8 cellular contexts compared by ENCODE assay signal in the genomic region with DNA sequence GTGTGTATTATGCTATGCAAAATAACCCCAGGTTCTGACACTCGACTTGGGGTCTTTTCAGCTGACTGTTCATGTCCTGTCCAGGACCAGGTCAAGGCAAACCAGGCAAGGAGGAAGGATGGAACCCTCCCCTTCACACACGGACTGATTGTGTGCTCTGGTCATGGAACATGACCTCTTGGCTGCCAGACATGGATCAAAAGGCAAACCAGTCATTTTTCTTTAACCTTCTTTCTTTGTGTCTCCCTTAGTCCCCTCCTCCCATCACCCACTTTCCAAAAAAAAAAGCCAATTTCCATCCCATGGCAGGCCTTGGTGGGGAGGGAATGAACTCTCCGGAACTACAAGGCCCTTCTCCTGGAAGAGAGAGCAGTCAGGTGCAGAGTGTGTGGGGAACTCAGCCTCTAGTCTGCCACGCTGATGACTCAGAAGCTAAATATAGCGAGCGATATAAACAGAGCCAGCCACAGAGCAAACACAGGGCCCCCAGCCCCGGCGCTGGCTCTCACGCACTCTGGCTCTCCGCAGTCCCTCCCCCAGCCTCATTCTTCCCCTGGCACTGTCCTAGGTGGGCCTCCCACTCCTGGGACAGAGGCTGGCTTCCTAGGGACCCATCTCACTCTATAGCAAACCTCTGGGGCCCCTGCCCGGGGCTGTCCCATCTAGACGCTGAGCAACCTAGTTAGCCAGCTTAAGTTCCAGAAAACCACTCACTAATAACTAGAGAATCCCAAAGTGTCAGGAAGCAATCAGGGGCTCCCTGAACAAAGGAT. TPM values are rescaled to one million over a fixed set of nuclear protein-coding genes. Genes with fewer than 3 reads are reported as not detected.
DNase-seq lines count a peak whose midpoint lies in the region; ATAC-seq and TF ChIP-seq lines count a peak whose summit lies in the region.

No MANE protein-coding gene starts in this region.

- no peaks in the 10 kb centered on the region for H3K36me3 ChIP-seq in right lobe of liver

- peaks cover 6 to 59% (median 32%) of the 10 kb centered on the region in 4 donors for H3K4me1 ChIP-seq in right lobe of liver

- ATAC-seq in GM19043 (IDR thresholded peaks at IDR 0.05; ENCODE audit: low read depth, unreplicated experiment): peak; percentile 80
- peak; percentile 80 for ATAC-seq in HG03159 (IDR thresholded peaks at IDR 0.05; ENCODE audit: unreplicated experiment)
- peak; percentile 60 to 80 (median 72) for ATAC-seq in right lobe of liver

- TF ChIP-seq POLR2A in right lobe of liver (IDR thresholded peaks at IDR 0.05): peak; percentile 30

- H3K9me3 Mint-ChIP-seq in chondrocyte (ENCODE audit: low read depth): no peaks in the 10 kb centered on the region

- no peaks in the 10 kb centered on the region for H3K9me3 ChIP-seq in right lobe of liver

- peak overlapping the region; percentile 100 for H3K27ac Mint-ChIP-seq in chondrocyte (ENCODE audit: unreplicated experiment)

- H3K27ac ChIP-seq in right lobe of liver: peak overlapping the region; percentile 64 to 72 (median 66)

- no peaks in the 10 kb centered on the region for H3K27me3 ChIP-seq in right lobe of liver

- 11% methylated on average over 7 of the region's 12 CpGs for WGBS in right lobe of liver (ENCODE audit: insufficient coverage, low coverage, low lambda C conversion rate, missing lambda C conversion rate)

- H3K27me3 Mint-ChIP-seq in chondrocyte (ENCODE audit: low read depth): no peaks in the 10 kb centered on the region

- TF ChIP-seq CTCF in chondrocyte (IDR thresholded peaks at IDR 0.05): no peak
- TF ChIP-seq CTCF in right lobe of liver (IDR thresholded peaks at IDR 0.05): no peak

- intact Hi-C loops in right lobe of liver (cut with DNase I): no loop called here

- DNase-seq in AG20443 (ENCODE audit: low spot score) (peak; percentile 93), NCI-H2171 (lab: John Stamatoyannopoulos, UW) (peak; percentile 74), chondrocyte (ENCODE audit: low spot score) (no peak), right lobe of liver (peak in 2 of 3 donors; percentile 63 to 72)
- peak; percentile 44 for DNase-seq in activated CD4-positive, CD25-positive, alpha-beta regulatory T cell treated with anti-CD3 and anti-CD28 coated beads, Interleukin-2, amount 50 U/mL, for 16 hours (ENCODE audit: low read depth, low spot score)
- DNase-seq in stimulated activated CD4-positive, alpha-beta T cell treated with anti-CD3 and anti-CD28 coated beads, TNF-alpha, amount 100 ng/mL, for 24 hours (ENCODE audit: low read depth in 3 of 3): peak; percentile 60 to 70 (median 67)

- no peak overlapping the region for H3K4me3 ChIP-seq in right lobe of liver

- H3K4me3 Mint-ChIP-seq in chondrocyte (ENCODE audit: unreplicated experiment): peak overlapping the region; percentile 55

- peaks cover 10% of the 10 kb centered on the region for H3K36me3 Mint-ChIP-seq in chondrocyte (ENCODE audit: low read depth)

- peaks cover 88% of the 10 kb centered on the region for H3K4me1 Mint-ChIP-seq in chondrocyte (ENCODE audit: low read depth)

RNA-seq across cellular contexts. Expression of gene BMF, which starts 10.0 kb away (rescaled TPM):
- total RNA-seq in chondrocyte (15.1 to 40.9 TPM (median 17.9 TPM) in 3 replicates), right lobe of liver (1 to 10 TPM; 1.7 to 7.3 (median 3.4) TPM)

RNA-seq across cellular contexts. Expression of gene SRP14, which starts 59.7 kb away (rescaled TPM):
- total RNA-seq in chondrocyte: 144 to 199 TPM (median 146 TPM) in 3 replicates
- 100 to 1,000 TPM in 2 of 6 experiments, 10 to 100 TPM in 4; 57.9 to 277 (median 81.0) TPM for total RNA-seq in right lobe of liver
